26 cellular contexts compared by ENCODE assay signal in genomic region chr11:28675183-28675582, GRCh38.
"Had no signal": no experiment of that assay in that cellular context is flagged by ENCODE, and none has a peak within 500 bp of the region (broad histone marks: within the 10 kb centered on the region; RNA-seq: fewer than 3 reads in every experiment).

No MANE protein-coding gene starts in this region.

- H3K27ac ChIP-seq: coronary artery, esophagus muscularis mucosa, foreskin keratinocyte, gastroesophageal sphincter, heart left ventricle, hepatocyte, psoas muscle, stomach, thyroid gland had no signal

- H3K9me3 Mint-ChIP-seq: memory B cell, nephron progenitor cell, type B pancreatic cell had no signal

- H3K4me2 ChIP-seq: hepatocyte had no signal

- H3K4me1 Mint-ChIP-seq: memory B cell; naive thymus-derived CD4-positive, alpha-beta T cell; stimulated activated effector memory CD8-positive, alpha-beta T cell treated with anti-CD3 and anti-CD28 coated beads, Interleukin-12 subunit alpha, Interleukin-12 subunit beta, amount 100 ng/mL, for 72 hours had no signal

- H3K9me3 ChIP-seq: esophagus muscularis mucosa, gastroesophageal sphincter, heart left ventricle, mucosa of descending colon, psoas muscle, stomach, thyroid gland had no signal

- H3K4me3 ChIP-seq: coronary artery, esophagus muscularis mucosa, gastroesophageal sphincter, heart left ventricle, hepatocyte, lung, mucosa of descending colon, psoas muscle, stomach, thyroid gland had no signal

- H3K79me2 ChIP-seq: hepatocyte had no signal

- H3K36me3 ChIP-seq: esophagus muscularis mucosa, gastroesophageal sphincter, heart left ventricle, stomach, thyroid gland had no signal

- H3K27me3 ChIP-seq: esophagus muscularis mucosa, gastroesophageal sphincter, heart left ventricle, hepatocyte, stomach, thyroid gland had no signal

- H3K4me3 Mint-ChIP-seq: memory B cell; naive thymus-derived CD4-positive, alpha-beta T cell; nephron progenitor cell; stimulated activated effector memory CD8-positive, alpha-beta T cell treated with anti-CD3 and anti-CD28 coated beads, Interleukin-12 subunit alpha, Interleukin-12 subunit beta, amount 100 ng/mL, for 72 hours; type B pancreatic cell had no signal

- ATAC-seq: gastroesophageal sphincter; heart left ventricle; left lobe of liver; mucosa of descending colon; naive thymus-derived CD4-positive, alpha-beta T cell; psoas muscle; right cardiac atrium; stimulated activated effector memory CD8-positive, alpha-beta T cell treated with anti-CD3 and anti-CD28 coated beads, Interleukin-12 subunit alpha, Interleukin-12 subunit beta, amount 100 ng/mL, for 72 hours had no signal

- H2AFZ ChIP-seq: hepatocyte had no signal

- H3K27ac Mint-ChIP-seq: memory B cell; naive thymus-derived CD4-positive, alpha-beta T cell; nephron progenitor cell; stimulated activated effector memory CD8-positive, alpha-beta T cell treated with anti-CD3 and anti-CD28 coated beads, Interleukin-12 subunit alpha, Interleukin-12 subunit beta, amount 100 ng/mL, for 72 hours; type B pancreatic cell had no signal

- H3K4me1 ChIP-seq: esophagus muscularis mucosa, foreskin keratinocyte, gastroesophageal sphincter, heart left ventricle, psoas muscle, stomach, thyroid gland had no signal

- H3K27me3 Mint-ChIP-seq: memory B cell, type B pancreatic cell had no signal

- H3K36me3 Mint-ChIP-seq: memory B cell; naive thymus-derived CD4-positive, alpha-beta T cell; stimulated activated effector memory CD8-positive, alpha-beta T cell treated with anti-CD3 and anti-CD28 coated beads, Interleukin-12 subunit alpha, Interleukin-12 subunit beta, amount 100 ng/mL, for 72 hours; type B pancreatic cell had no signal

- DNase-seq: dermis blood vessel endothelial cell; effector memory CD4-positive, alpha-beta T cell; foreskin keratinocyte; heart left ventricle; kidney; mucosa of descending colon; naive thymus-derived CD4-positive, alpha-beta T cell; nephron progenitor cell; nucleus accumbens; psoas muscle; right cardiac atrium; small intestine; stimulated activated CD4-positive, alpha-beta T cell treated with anti-CD3 and anti-CD28 coated beads, Interleukin-2, amount 100 ng/mL, for 24 hours; stimulated activated CD4-positive, alpha-beta T cell treated with anti-CD3 and anti-CD28 coated beads, Interleukin-4, amount 100 ng/mL, for 24 hours; stimulated activated naive CD4-positive, alpha-beta T cell treated with Interleukin-2 at 50 U/mL for 16 hours; stomach; thyroid gland had no signal
